In the genomic region with DNA sequence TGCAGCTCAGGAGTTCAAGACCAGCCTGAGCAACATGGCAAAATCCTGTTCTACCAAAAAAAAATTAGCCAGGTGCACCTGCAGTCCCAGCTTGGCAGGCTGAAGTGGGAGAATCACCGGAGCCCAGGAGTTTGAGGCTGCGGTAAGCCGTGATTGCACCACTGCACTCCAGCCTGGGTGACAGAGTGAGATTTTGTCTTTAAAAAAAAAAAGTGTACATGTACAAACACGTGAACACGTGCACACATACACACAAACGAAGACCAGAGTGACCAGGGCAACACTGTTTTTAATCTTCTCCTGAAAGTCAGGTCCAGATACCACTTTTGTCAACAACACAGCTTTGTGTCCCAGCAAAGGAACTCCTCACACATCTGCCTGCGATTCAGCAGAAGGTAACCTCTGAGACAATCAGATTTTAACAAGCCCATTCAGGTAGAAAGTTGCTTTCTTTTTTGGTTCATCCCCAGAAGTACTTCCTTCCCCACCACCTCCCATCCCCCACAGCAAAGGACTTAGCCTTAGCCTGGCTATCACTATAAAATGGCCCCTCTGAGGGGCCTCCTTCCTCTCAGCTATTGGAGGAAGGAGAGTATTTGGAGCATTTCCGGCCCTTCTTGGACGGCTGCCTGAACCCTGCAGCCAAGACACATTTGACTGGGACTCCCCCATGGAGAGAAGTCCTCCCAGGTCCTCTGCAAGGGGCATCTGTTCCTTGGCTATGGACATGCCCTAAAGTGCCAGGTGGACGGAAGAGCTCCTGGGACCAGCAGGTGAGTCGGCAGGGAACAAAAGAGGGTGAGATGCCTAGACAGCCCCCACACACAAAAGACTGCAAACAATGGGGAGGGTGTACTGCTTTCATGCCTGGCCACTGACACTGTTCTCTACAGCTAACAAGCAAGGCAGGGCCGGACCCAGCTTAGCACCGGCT, we compare ENCODE assay signal across 8 cellular contexts. TPM values are rescaled to one million over a fixed set of nuclear protein-coding genes. Genes with fewer than 3 reads are reported as not detected.
A peak's percentile ranks its signal among the peaks of the same experiment; 100 is the strongest.
DNase-seq lines count a peak whose midpoint lies in the region; ATAC-seq, FAIRE-seq and TF ChIP-seq lines count a peak whose summit lies in the region.

No MANE protein-coding gene starts in this region.

- no peak for TF ChIP-seq CTCF in OCI-LY3 (IDR thresholded peaks at IDR 0.05; ENCODE audit: low read depth, low read length)
- no peak for TF ChIP-seq CTCF in breast epithelium (IDR thresholded peaks at IDR 0.05)

- H2AFZ ChIP-seq in OCI-LY3 (ENCODE audit: low read depth, low read length), result no peak overlapping the region

- peak overlapping the region; percentile 39 for H3K4me2 ChIP-seq in OCI-LY3 (ENCODE audit: low read length)

- peak; percentile 59 for FAIRE-seq in GM19239 (lab: Jason Lieb, UNC)

- H3K27me3 Mint-ChIP-seq in immature natural killer cell (ENCODE audit: low read depth in 3 of 3), result no peaks in the 10 kb centered on the region

- TF ChIP-seq POLR2A in breast epithelium (IDR thresholded peaks at IDR 0.05), result no peak

- H3K4me1 Mint-ChIP-seq in immature natural killer cell, result peaks cover 94 to 96% of the 10 kb centered on the region in 2 donors
- peaks cover 92% of the 10 kb centered on the region for H3K4me1 Mint-ChIP-seq in stimulated activated effector memory CD8-positive, alpha-beta T cell treated with anti-CD3 and anti-CD28 coated beads, Interleukin-12 subunit alpha, Interleukin-12 subunit beta, amount 100 ng/mL, for 72 hours

- H4K20me1 ChIP-seq in OCI-LY3 (ENCODE audit: insufficient read depth, low read length), result peaks cover 96% of the 10 kb centered on the region

- peaks cover 90% of the 10 kb centered on the region for H3K79me2 ChIP-seq in OCI-LY3 (ENCODE audit: low read length)

- H3K27ac ChIP-seq in OCI-LY3 (ENCODE audit: low read length) (no peak overlapping the region), breast epithelium (peak overlapping the region; percentile 62 to 71)

- no peaks in the 10 kb centered on the region for H3K9me3 ChIP-seq in OCI-LY3 (ENCODE audit: insufficient read depth, low read length)
- H3K9me3 ChIP-seq in breast epithelium, result no peaks in the 10 kb centered on the region

- H3K9me3 Mint-ChIP-seq in immature natural killer cell, result no peaks in the 10 kb centered on the region
- no peaks in the 10 kb centered on the region for H3K9me3 Mint-ChIP-seq in stimulated activated effector memory CD8-positive, alpha-beta T cell treated with anti-CD3 and anti-CD28 coated beads, Interleukin-12 subunit alpha, Interleukin-12 subunit beta, amount 100 ng/mL, for 72 hours

- no peak overlapping the region for H3K9ac ChIP-seq in OCI-LY3 (ENCODE audit: low read length)

- H3K27me3 ChIP-seq in OCI-LY3 (ENCODE audit: low read depth, low read length) (no peaks in the 10 kb centered on the region), breast epithelium (no peaks in the 10 kb centered on the region)

- peak overlapping the region; percentile 0; the same call in 1 of the 2 replicates for H3K4me3 ChIP-seq in OCI-LY3 (ENCODE audit: low read length)
- peak overlapping the region; percentile 7 to 80 (median 14) for H3K4me3 ChIP-seq in breast epithelium

- H3K4me1 ChIP-seq in OCI-LY3 (ENCODE audit: low read length) (peaks cover 51% of the 10 kb centered on the region), breast epithelium (peaks cover 31 to 81% of the 10 kb centered on the region in 2 donors)

- peak overlapping the region; percentile 55 to 79 (median 60) for H3K4me3 Mint-ChIP-seq in immature natural killer cell
- H3K4me3 Mint-ChIP-seq in stimulated activated effector memory CD8-positive, alpha-beta T cell treated with anti-CD3 and anti-CD28 coated beads, Interleukin-12 subunit alpha, Interleukin-12 subunit beta, amount 100 ng/mL, for 72 hours, result peak overlapping the region; percentile 50

- H3K36me3 Mint-ChIP-seq in immature natural killer cell, result no peaks in the 10 kb centered on the region
- H3K36me3 Mint-ChIP-seq in stimulated activated effector memory CD8-positive, alpha-beta T cell treated with anti-CD3 and anti-CD28 coated beads, Interleukin-12 subunit alpha, Interleukin-12 subunit beta, amount 100 ng/mL, for 72 hours, result no peaks in the 10 kb centered on the region

- H3K27ac Mint-ChIP-seq in immature natural killer cell, result peak overlapping the region; percentile 54 to 91 (median 82)
- peak overlapping the region; percentile 91 for H3K27ac Mint-ChIP-seq in stimulated activated effector memory CD8-positive, alpha-beta T cell treated with anti-CD3 and anti-CD28 coated beads, Interleukin-12 subunit alpha, Interleukin-12 subunit beta, amount 100 ng/mL, for 72 hours

- H3K36me3 ChIP-seq in OCI-LY3 (replicated peaks; ENCODE audit: low read depth, low read length) (no peaks in the 10 kb centered on the region), breast epithelium (no peaks in the 10 kb centered on the region)

- peak; percentile 37 for ATAC-seq in HG03280 (IDR thresholded peaks at IDR 0.05; ENCODE audit: unreplicated experiment)
- ATAC-seq in stimulated activated effector memory CD8-positive, alpha-beta T cell treated with anti-CD3 and anti-CD28 coated beads, Interleukin-12 subunit alpha, Interleukin-12 subunit beta, amount 100 ng/mL, for 72 hours, result peak; percentile 40

- intact Hi-C loops in breast epithelium (cut with DNase I; ENCODE audit: low total_unique reads), result loop anchor here (5.0 kb wide), 1 partner anchor 61 kb away; no protein-coding TSS in a partner anchor

- DNase-seq in DMS153 (lab: John Stamatoyannopoulos, UW), result peak; percentile 59
- DNase-seq in GM19239 (ENCODE audit: insufficient read length, low spot score), result peak; percentile 45
- peak; percentile 53 to 59 for DNase-seq in breast epithelium (ENCODE audit: low spot score in 2 of 2)
- DNase-seq in immature natural killer cell, result peak; percentile 31 to 36 (median 32)
- DNase-seq in stimulated activated effector memory CD8-positive, alpha-beta T cell treated with anti-CD3 and anti-CD28 coated beads, Interleukin-12 subunit alpha, Interleukin-12 subunit beta, amount 100 ng/mL, for 72 hours (ENCODE audit: low spot score in 2 of 2), result no peak
- DNase-seq in NCI-H128 (lab: John Stamatoyannopoulos, UW; ENCODE audit: unreplicated experiment), result no peak

RNA-seq across cellular contexts. Expression of a gene that starts 9.8 kb away (rescaled TPM):
- 100 to 1,000 TPM; 144 to 175 (median 167) TPM for total RNA-seq in breast epithelium
- 10 to 100 TPM; 30.6 to 51.8 (median 36.5) TPM for polyA plus RNA-seq in immature natural killer cell

RNA-seq across cellular contexts. Expression of a gene that starts 18.2 kb away (rescaled TPM):
- 10 to 100 TPM in 1 of 3 donors, 1 to 10 TPM in 2; 3.8 to 17.7 (median 8.8) TPM for total RNA-seq in breast epithelium
- under 1 TPM in 2 of 3 donors, not detected in 1; 0.40 to 0.95 TPM for polyA plus RNA-seq in immature natural killer cell

RNA-seq across cellular contexts. Expression of a gene that starts 54.1 kb away (rescaled TPM):
- total RNA-seq in breast epithelium, result 10 to 100 TPM; 17.9 to 30.8 (median 27.2) TPM
- polyA plus RNA-seq in immature natural killer cell, result 10 to 100 TPM; 22.2 to 38.6 (median 23.4) TPM

Comparison
In these comparisons a context has a peak if more than half of its experiments do, and no peak if none do; other contexts are left out.
1. DNase-seq: peak in DMS153 (single experiment), GM19239 (single experiment), breast epithelium (2 of 2) and immature natural killer cell (3 of 3); none in stimulated activated effector memory CD8-positive, alpha-beta T cell treated with anti-CD3 and anti-CD28 coated beads, Interleukin-12 subunit alpha, Interleukin-12 subunit beta, amount 100 ng/mL, for 72 hours (0 of 2) and NCI-H128 (single experiment).